ENCODE assay signal across 8 cellular contexts in the genomic region with DNA sequence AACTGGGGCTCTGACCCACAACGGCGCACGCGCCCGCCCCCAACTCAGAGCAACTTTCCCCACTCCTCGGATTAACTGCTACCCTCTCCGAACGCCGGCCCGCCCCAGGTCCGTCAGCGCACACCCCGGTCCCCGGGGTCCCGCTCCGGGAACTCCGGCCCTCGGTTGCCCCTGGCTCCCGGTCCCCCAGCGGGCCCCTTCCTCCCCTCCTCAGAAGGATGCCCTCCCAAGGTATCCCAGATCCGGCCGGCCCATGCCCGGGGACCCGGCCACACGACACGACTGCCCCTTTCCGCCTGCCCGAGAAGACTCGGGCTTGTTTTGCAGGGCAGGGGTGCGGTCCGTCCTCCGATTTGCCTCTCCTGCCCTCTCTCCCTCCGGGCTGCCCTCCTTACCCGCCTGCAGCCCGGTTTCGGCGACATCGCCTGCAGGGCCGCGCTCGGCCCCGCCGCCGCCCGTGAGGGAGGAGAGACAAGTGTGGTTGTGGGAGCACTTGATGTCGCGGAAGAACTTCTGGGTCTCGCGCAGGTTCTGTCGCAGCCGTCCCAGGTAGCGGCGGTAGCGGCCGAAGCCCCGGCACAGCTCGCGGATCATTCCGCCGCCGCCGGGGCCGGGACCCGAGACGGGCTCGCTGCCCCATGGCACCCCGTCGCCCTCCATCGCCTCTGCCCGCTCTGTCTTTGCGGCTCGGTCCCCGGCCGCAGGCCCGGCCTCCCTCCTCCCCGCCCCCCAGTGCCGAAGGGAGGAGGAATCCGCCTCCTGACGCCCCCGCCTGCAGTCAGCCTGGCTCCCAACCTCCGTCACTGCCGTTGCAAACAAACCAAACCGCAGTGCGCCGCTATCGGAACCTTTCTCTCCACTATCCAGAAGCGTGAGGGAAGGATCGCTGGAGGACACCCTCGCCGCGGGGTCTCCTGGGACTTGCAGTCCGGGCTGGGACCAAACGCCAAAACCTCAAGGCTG. TPM values are rescaled to one million over a fixed set of nuclear protein-coding genes. Genes with fewer than 3 reads are reported as not detected.
DNase-seq lines count a peak whose midpoint lies in the region; ATAC-seq and TF ChIP-seq lines count a peak whose summit lies in the region.

A gene with protein sequence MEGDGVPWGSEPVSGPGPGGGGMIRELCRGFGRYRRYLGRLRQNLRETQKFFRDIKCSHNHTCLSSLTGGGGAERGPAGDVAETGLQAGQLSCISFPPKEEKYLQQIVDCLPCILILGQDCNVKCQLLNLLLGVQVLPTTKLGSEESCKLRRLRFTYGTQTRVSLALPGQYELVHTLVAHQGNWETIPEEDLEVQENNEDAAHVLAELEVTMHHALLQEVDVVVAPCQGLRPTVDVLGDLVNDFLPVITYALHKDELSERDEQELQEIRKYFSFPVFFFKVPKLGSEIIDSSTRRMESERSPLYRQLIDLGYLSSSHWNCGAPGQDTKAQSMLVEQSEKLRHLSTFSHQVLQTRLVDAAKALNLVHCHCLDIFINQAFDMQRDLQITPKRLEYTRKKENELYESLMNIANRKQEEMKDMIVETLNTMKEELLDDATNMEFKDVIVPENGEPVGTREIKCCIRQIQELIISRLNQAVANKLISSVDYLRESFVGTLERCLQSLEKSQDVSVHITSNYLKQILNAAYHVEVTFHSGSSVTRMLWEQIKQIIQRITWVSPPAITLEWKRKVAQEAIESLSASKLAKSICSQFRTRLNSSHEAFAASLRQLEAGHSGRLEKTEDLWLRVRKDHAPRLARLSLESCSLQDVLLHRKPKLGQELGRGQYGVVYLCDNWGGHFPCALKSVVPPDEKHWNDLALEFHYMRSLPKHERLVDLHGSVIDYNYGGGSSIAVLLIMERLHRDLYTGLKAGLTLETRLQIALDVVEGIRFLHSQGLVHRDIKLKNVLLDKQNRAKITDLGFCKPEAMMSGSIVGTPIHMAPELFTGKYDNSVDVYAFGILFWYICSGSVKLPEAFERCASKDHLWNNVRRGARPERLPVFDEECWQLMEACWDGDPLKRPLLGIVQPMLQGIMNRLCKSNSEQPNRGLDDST (minus strand): TSS at position 827 of the 963 bp plus-strand sequence. CDS start 167 bp downstream, at position 660.

- in situ Hi-C loops in GM23248 (cut with MboI): no loop called here

- H3K27me3 ChIP-seq in DND-41 (ENCODE audit: insufficient read depth, low read length, poor library complexity) (peaks cover 2% of the 10 kb centered on the region), GM23248 (replicated peaks; ENCODE audit: insufficient read depth) (no peaks in the 10 kb centered on the region), fibroblast of lung (ENCODE audit: control insufficient read depth, insufficient read depth, low read length) (no peaks in the 10 kb centered on the region)
- H3K27me3 ChIP-seq in naive thymus-derived CD4-positive, alpha-beta T cell (ENCODE audit: control insufficient read depth in 2 of 2, insufficient read depth in 2 of 2, low read length in 2 of 2): no peaks in the 10 kb centered on the region

- H3K36me3 ChIP-seq in DND-41 (ENCODE audit: insufficient read depth, low read length): peaks cover 3% of the 10 kb centered on the region; the same call in 1 of the 2 replicates
- H3K36me3 ChIP-seq in GM23248 (ENCODE audit: low read depth): no peaks in the 10 kb centered on the region
- H3K36me3 ChIP-seq in fibroblast of lung (ENCODE audit: control insufficient read depth, insufficient read depth, low read length): no peaks in the 10 kb centered on the region
- H3K36me3 ChIP-seq in naive thymus-derived CD4-positive, alpha-beta T cell (ENCODE audit: control insufficient read depth in 2 of 3, insufficient read depth in 3 of 3, low read length in 3 of 3): peaks cover 0 to 8% (median 0%) of the 10 kb centered on the region in 3 experiments

- CTCF ChIA-PET in RWPE1 (lab: Yijun Ruan, JAX): interaction anchor here (0.6 to 1.0 kb wide), 3 partner anchors 17 to 124 kb away, joined by 3 read pairs; a partner anchor contains a TSS
- CTCF ChIA-PET in naive thymus-derived CD4-positive, alpha-beta T cell (lab: Charles Lee): no interaction called here

- peak within 1 kb of the TSS; percentile 83 for H2AFZ ChIP-seq in DND-41 (ENCODE audit: low read depth, low read length)
- H2AFZ ChIP-seq in GM23248: peak within 1 kb of the TSS; percentile 96
- peak within 1 kb of the TSS; percentile 87 for H2AFZ ChIP-seq in fibroblast of lung (ENCODE audit: low read length)

- TF ChIP-seq CTCF in DND-41 (IDR thresholded peaks at IDR 0.05; ENCODE audit: borderline replicate concordance, extremely low read depth, low read length, poor library complexity, severe bottlenecking) (no peak), RWPE1 (conservative IDR thresholded peaks at IDR 0.05; ENCODE audit: low read depth) (no peak), fibroblast of lung (conservative IDR thresholded peaks at IDR 0.05 in 1 of 2, IDR thresholded peaks at IDR 0.05 in 1 of 2; ENCODE audit: low read depth in 1 of 2, low read length in 2 of 2) (no peak)

- H3K36me3 Mint-ChIP-seq in activated T-helper 17 cell treated with anti-CD3 and anti-CD28 coated beads, Interleukin-2, amount 50 U/mL, for 72 hours (ENCODE audit: low read depth): peaks cover 4% of the 10 kb centered on the region
- peaks cover 0 to 5% (median 0%) of the 10 kb centered on the region in 5 donors for H3K36me3 Mint-ChIP-seq in naive thymus-derived CD4-positive, alpha-beta T cell
- no peaks in the 10 kb centered on the region for H3K36me3 Mint-ChIP-seq in stimulated activated memory B cell treated with anti-CD40 and anti-IgM and Interleukin-4, amounts not matched to agents 10 μg/mL and 1 μg/mL and 100 μg/mL, for 72 hours

- H3K79me2 ChIP-seq in DND-41 (ENCODE audit: insufficient read depth, low read length) (peaks cover 9% of the 10 kb centered on the region), GM23248 (ENCODE audit: insufficient read depth) (peaks cover 51% of the 10 kb centered on the region), fibroblast of lung (ENCODE audit: control insufficient read depth, insufficient read depth, low read length) (peaks cover 47% of the 10 kb centered on the region)

- H3K4me3 ChIP-seq in DND-41 (ENCODE audit: low read depth in 1 of 2, low read length in 2 of 2) (peak within 1 kb of the TSS; percentile 89 to 99), GM23248 (peak within 1 kb of the TSS; percentile 93), fibroblast of lung (replicated peaks in 1 of 4; ENCODE audit: control extremely low read depth in 1 of 4, insufficient read depth in 1 of 4, low read depth in 3 of 4, low read length in 4 of 4) (peak within 1 kb of the TSS; percentile 84 to 97 (median 90))
- H3K4me3 ChIP-seq in naive thymus-derived CD4-positive, alpha-beta T cell (ENCODE audit: low read length): peak within 1 kb of the TSS; percentile 75

- POLR2A ChIA-PET in RWPE1 (lab: Yijun Ruan, JAX; ENCODE audit: low non-redundant PET): interaction anchor here (0.6 to 1.5 kb wide), 2 partner anchors 11 to 89 kb away, joined by 5 to 6 read pairs; a partner anchor contains a TSS
- POLR2A ChIA-PET in naive thymus-derived CD4-positive, alpha-beta T cell (lab: Charles Lee): interaction anchor here (0.9 to 3.0 kb wide), 7 partner anchors 9 to 91 kb away, joined by 3 to 30 read pairs (median 5); a partner anchor contains a TSS

- H3K27me3 Mint-ChIP-seq in activated T-helper 17 cell treated with anti-CD3 and anti-CD28 coated beads, Interleukin-2, amount 50 U/mL, for 72 hours: no peaks in the 10 kb centered on the region
- peaks cover 0 to 4% (median 0%) of the 10 kb centered on the region in 5 donors for H3K27me3 Mint-ChIP-seq in naive thymus-derived CD4-positive, alpha-beta T cell
- H3K27me3 Mint-ChIP-seq in stimulated activated memory B cell treated with anti-CD40 and anti-IgM and Interleukin-4, amounts not matched to agents 10 μg/mL and 1 μg/mL and 100 μg/mL, for 72 hours: no peaks in the 10 kb centered on the region

- H3F3A ChIP-seq in GM23248 (ENCODE audit: insufficient read depth): no peaks in the 10 kb centered on the region

- no peaks in the 10 kb centered on the region for H3K9me2 ChIP-seq in GM23248 (ENCODE audit: insufficient read depth)

- H3K4me1 Mint-ChIP-seq in activated T-helper 17 cell treated with anti-CD3 and anti-CD28 coated beads, Interleukin-2, amount 50 U/mL, for 72 hours: peaks cover 17% of the 10 kb centered on the region
- peaks cover 12 to 66% (median 54%) of the 10 kb centered on the region in 7 donors for H3K4me1 Mint-ChIP-seq in naive thymus-derived CD4-positive, alpha-beta T cell
- H3K4me1 Mint-ChIP-seq in stimulated activated memory B cell treated with anti-CD40 and anti-IgM and Interleukin-4, amounts not matched to agents 10 μg/mL and 1 μg/mL and 100 μg/mL, for 72 hours: peaks cover 39% of the 10 kb centered on the region

- H3K9me3 Mint-ChIP-seq in activated T-helper 17 cell treated with anti-CD3 and anti-CD28 coated beads, Interleukin-2, amount 50 U/mL, for 72 hours: no peaks in the 10 kb centered on the region
- peaks cover 0 to 3% (median 0%) of the 10 kb centered on the region in 11 donors for H3K9me3 Mint-ChIP-seq in naive thymus-derived CD4-positive, alpha-beta T cell
- no peaks in the 10 kb centered on the region for H3K9me3 Mint-ChIP-seq in stimulated activated memory B cell treated with anti-CD40 and anti-IgM and Interleukin-4, amounts not matched to agents 10 μg/mL and 1 μg/mL and 100 μg/mL, for 72 hours

- WGBS in GM23248 (ENCODE audit: low coverage in 1 of 2, low lambda C conversion rate in 2 of 2, missing lambda C conversion rate in 2 of 2), 2 experiments: 1% methylated on average over 55 to 80 of the region's 93 CpGs

- ATAC-seq in DND-41 (ENCODE audit: insufficient read depth, low read depth): peak; percentile 96
- peak; percentile 84 for ATAC-seq in activated T-helper 17 cell treated with anti-CD3 and anti-CD28 coated beads, Interleukin-2, amount 50 U/mL, for 72 hours (replicated peaks)
- peak; percentile 95 for ATAC-seq in naive thymus-derived CD4-positive, alpha-beta T cell
- ATAC-seq in stimulated activated memory B cell treated with anti-CD40 and anti-IgM and Interleukin-4, amounts not matched to agents 10 μg/mL and 1 μg/mL and 100 μg/mL, for 72 hours: peak; percentile 92

- peak within 1 kb of the TSS; percentile 98 for H3K27ac Mint-ChIP-seq in activated T-helper 17 cell treated with anti-CD3 and anti-CD28 coated beads, Interleukin-2, amount 50 U/mL, for 72 hours
- H3K27ac Mint-ChIP-seq in naive thymus-derived CD4-positive, alpha-beta T cell: peak within 1 kb of the TSS; percentile 95 to 99 (median 98)
- H3K27ac Mint-ChIP-seq in stimulated activated memory B cell treated with anti-CD40 and anti-IgM and Interleukin-4, amounts not matched to agents 10 μg/mL and 1 μg/mL and 100 μg/mL, for 72 hours: peak within 1 kb of the TSS; percentile 93

- H3K9ac ChIP-seq in DND-41 (ENCODE audit: low read depth, low read length): peak within 1 kb of the TSS; percentile 85
- H3K9ac ChIP-seq in GM23248: peak within 1 kb of the TSS; percentile 97
- H3K9ac ChIP-seq in fibroblast of lung (ENCODE audit: insufficient read depth, low read length): peak within 1 kb of the TSS; percentile 97

- peaks cover 22% of the 10 kb centered on the region for H3K4me1 ChIP-seq in DND-41 (ENCODE audit: insufficient read depth, low read length)
- H3K4me1 ChIP-seq in GM23248 (ENCODE audit: insufficient read depth): no peaks in the 10 kb centered on the region
- H3K4me1 ChIP-seq in fibroblast of lung (ENCODE audit: control insufficient read depth, extremely low read depth, insufficient read depth, low read length): no peaks in the 10 kb centered on the region
- H3K4me1 ChIP-seq in naive thymus-derived CD4-positive, alpha-beta T cell (ENCODE audit: control insufficient read depth in 2 of 2, insufficient read depth in 2 of 2, low read length in 2 of 2): peaks cover 8% of the 10 kb centered on the region in 2 donors

- H3K9me3 ChIP-seq in DND-41 (ENCODE audit: insufficient read depth, low read length, severe bottlenecking) (no peaks in the 10 kb centered on the region), GM23248 (ENCODE audit: low read depth) (no peaks in the 10 kb centered on the region), fibroblast of lung (ENCODE audit: control insufficient read depth, insufficient read depth, low read depth, low read length) (no peaks in the 10 kb centered on the region)
- no peaks in the 10 kb centered on the region for H3K9me3 ChIP-seq in naive thymus-derived CD4-positive, alpha-beta T cell (ENCODE audit: control insufficient read depth in 2 of 3, low read length in 3 of 3)

- peak within 1 kb of the TSS; percentile 93 for H3K4me3 Mint-ChIP-seq in activated T-helper 17 cell treated with anti-CD3 and anti-CD28 coated beads, Interleukin-2, amount 50 U/mL, for 72 hours
- H3K4me3 Mint-ChIP-seq in naive thymus-derived CD4-positive, alpha-beta T cell: peak within 1 kb of the TSS; percentile 89 to 98 (median 96)
- H3K4me3 Mint-ChIP-seq in stimulated activated memory B cell treated with anti-CD40 and anti-IgM and Interleukin-4, amounts not matched to agents 10 μg/mL and 1 μg/mL and 100 μg/mL, for 72 hours: peak within 1 kb of the TSS; percentile 87

- peak within 1 kb of the TSS; percentile 66 for H3K4me2 ChIP-seq in DND-41 (ENCODE audit: insufficient read depth, low read length)
- peak within 1 kb of the TSS; percentile 96 for H3K4me2 ChIP-seq in GM23248 (ENCODE audit: unreplicated experiment)
- H3K4me2 ChIP-seq in fibroblast of lung (ENCODE audit: extremely low read depth, insufficient read depth, low read length): peak within 1 kb of the TSS; percentile 84

- H3K27ac ChIP-seq in DND-41 (ENCODE audit: low read length): peak within 1 kb of the TSS; percentile 63
- H3K27ac ChIP-seq in GM23248: peak within 1 kb of the TSS; percentile 92
- H3K27ac ChIP-seq in RWPE1: peak within 1 kb of the TSS; percentile 88
- H3K27ac ChIP-seq in fibroblast of lung (ENCODE audit: insufficient read depth, low read length): peak within 1 kb of the TSS; percentile 94
- H3K27ac ChIP-seq in naive thymus-derived CD4-positive, alpha-beta T cell (ENCODE audit: low read depth, low read length): peak within 1 kb of the TSS; percentile 87

- H4K20me1 ChIP-seq in DND-41 (ENCODE audit: insufficient read depth, low read length) (no peaks in the 10 kb centered on the region), GM23248 (ENCODE audit: insufficient read depth) (no peaks in the 10 kb centered on the region), fibroblast of lung (ENCODE audit: control insufficient read depth, extremely low read depth, insufficient read depth, low read length) (no peaks in the 10 kb centered on the region)

- intact Hi-C loops in naive thymus-derived CD4-positive, alpha-beta T cell (cut with micrococcal nuclease): loop anchor here (1.0 to 10.0 kb wide), 16 partner anchors 12 to 1414 kb away; a partner anchor contains a TSS

- peak; percentile 93 for DNase-seq in DND-41
- peak; percentile 99 for DNase-seq in GM23248
- DNase-seq in LHCN-M2 (ENCODE audit: low read depth): peak; percentile 96
- peak; percentile 98 for DNase-seq in RWPE1 (ENCODE audit: low spot score)
- DNase-seq in fibroblast of lung (ENCODE audit: low read depth in 2 of 2): peak; percentile 97 to 98
- DNase-seq in naive thymus-derived CD4-positive, alpha-beta T cell: peak; percentile 77 to 95 (median 93)

RNA-seq across cellular contexts. Expression of the gene that starts here (rescaled TPM):
- total RNA-seq in GM23248 (2014; rRNA removed; shearing (Covaris generic)): 11.3 and 12.1 TPM in 2 replicates
- 9.8 and 10.6 TPM in 2 replicates for polyA plus RNA-seq in GM23248 (2016; fragmentation: Nextera tagmentation; extraction: Ambion mirVana)
- 7.2 and 8.1 TPM in 2 replicates for total RNA-seq in LHCN-M2 (2014; rRNA removed)
- 5.7 TPM for polyA plus RNA-seq in LHCN-M2 (2012)
- 1 to 10 TPM; 9.8 to 10.0 TPM for total RNA-seq in activated T-helper 17 cell treated with anti-CD3 and anti-CD28 coated beads, Interleukin-2, amount 50 U/mL, for 72 hours
- 24.9 and 42.6 TPM in 2 replicates for total RNA-seq in fibroblast of lung
- polyA plus RNA-seq in fibroblast of lung: 20.6 and 24.5 TPM in 2 replicates
- 13.4 and 17.6 TPM in 2 replicates for polyA plus RNA-seq in fibroblast of lung (2012)
- 11.4 and 14.1 TPM in 2 replicates for polyA minus RNA-seq in fibroblast of lung (ENCODE audit: low replicate concordance)
- 10 to 100 TPM; 11.3 to 18.5 (median 15.2) TPM for total RNA-seq in naive thymus-derived CD4-positive, alpha-beta T cell
- polyA plus RNA-seq in naive thymus-derived CD4-positive, alpha-beta T cell: 1 to 10 TPM; 6.4 to 9.5 TPM

Comparison
In these comparisons a context has a peak if more than half of its experiments do, and no peak if none do; other contexts are left out.
1. Peak in every context shown above with its lines: DNase-seq, ATAC-seq, H3K4me3 ChIP-seq and H3K27ac ChIP-seq.